In the genomic region with DNA sequence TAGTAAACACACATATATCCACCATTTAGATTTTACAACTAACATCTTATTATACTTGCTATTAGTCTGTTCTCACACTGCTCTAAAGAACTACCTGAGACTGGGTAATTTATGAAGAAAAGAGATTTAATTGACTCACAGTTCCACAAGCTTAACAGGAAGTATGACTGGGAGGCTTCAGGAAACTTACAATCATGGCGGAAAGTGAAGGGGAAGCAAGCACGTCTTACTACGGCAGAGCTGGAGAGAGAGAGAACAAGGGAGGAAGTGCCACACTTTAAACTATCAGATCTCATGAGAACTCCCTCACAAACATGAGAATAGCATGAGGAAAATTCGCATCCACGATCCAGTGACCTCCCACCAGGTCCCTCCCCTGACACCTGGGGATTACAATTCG, we compare ENCODE assay signal across 27 cellular contexts.
"Had no signal": no experiment of that assay in that cellular context is flagged by ENCODE, and none has a peak within 500 bp of the region (broad histone marks: within the 10 kb centered on the region; RNA-seq: fewer than 3 reads in every experiment).

No MANE protein-coding gene starts in this region.

- H3K4me1 ChIP-seq: neural progenitor cell, right lobe of liver, sigmoid colon, stomach, thyroid gland, tibial nerve, upper lobe of left lung, vagina had no signal

- DNase-seq: occipital lobe; ovary; posterior cingulate gyrus; psoas muscle; right cardiac atrium; right lobe of liver; sigmoid colon; small intestine; stimulated activated CD4-positive, alpha-beta T cell treated with anti-CD3 and anti-CD28 coated beads, Interleukin-15, amount 100 ng/mL, for 24 hours; stimulated activated CD4-positive, alpha-beta T cell treated with anti-CD3 and anti-CD28 coated beads, Interleukin-2, amount 100 ng/mL, for 24 hours; stimulated activated CD4-positive, alpha-beta T cell treated with anti-CD3 and anti-CD28 coated beads, Interleukin-2, amount 100 ng/mL, for 48 hours; stimulated activated CD4-positive, alpha-beta T cell treated with anti-CD3 and anti-CD28 coated beads, Interleukin-4, amount 100 ng/mL, for 24 hours; stimulated activated naive B cell treated with anti-CD40 and anti-IgM and Interleukin-4, amounts not matched to agents 10 μg/mL and 1 μg/mL and 100 μg/mL, for 72 hours; stimulated activated naive CD4-positive, alpha-beta T cell treated with Interleukin-2 at 50 U/mL for 16 hours; stomach; thyroid gland; upper lobe of left lung had no signal

- FAIRE-seq: small intestine, urothelium cell line had no signal

- H3K27ac ChIP-seq: neural progenitor cell, ovary, parathyroid adenoma, psoas muscle, right lobe of liver, sigmoid colon, stomach, thoracic aorta, thyroid gland, tibial nerve, upper lobe of left lung, vagina had no signal

- H2AFZ ChIP-seq: neural progenitor cell, parathyroid adenoma had no signal

- H3K36me3 ChIP-seq: neural progenitor cell, ovary, right lobe of liver, sigmoid colon, stomach, thoracic aorta, thyroid gland, tibial nerve, upper lobe of left lung, vagina had no signal

- H3K27me3 Mint-ChIP-seq: progenitor cell of endocrine pancreas; stimulated activated naive B cell treated with anti-CD40 and anti-IgM and Interleukin-4, amounts not matched to agents 10 μg/mL and 1 μg/mL and 100 μg/mL, for 72 hours; stimulated activated naive CD8-positive, alpha-beta T cell treated with anti-CD3 and anti-CD28 coated beads, Interleukin-15, Interleukin-2, amounts not matched to agents 100 ng/mL and 50 ng/mL, for 24 hours had no signal

- H3K79me2 ChIP-seq: parathyroid adenoma had no signal

- H3K36me3 Mint-ChIP-seq: neural progenitor cell; stimulated activated effector memory CD8-positive, alpha-beta T cell treated with anti-CD3 and anti-CD28 coated beads, Interleukin-12 subunit alpha, Interleukin-12 subunit beta, amount 100 ng/mL, for 72 hours had no signal

- H3K9ac ChIP-seq: neural progenitor cell, parathyroid adenoma had no signal

- H3K4me2 ChIP-seq: neural progenitor cell had no signal

- H3K9me3 Mint-ChIP-seq: nephron; neural progenitor cell; stimulated activated effector memory CD8-positive, alpha-beta T cell treated with anti-CD3 and anti-CD28 coated beads, Interleukin-12 subunit alpha, Interleukin-12 subunit beta, amount 100 ng/mL, for 72 hours; stimulated activated naive CD8-positive, alpha-beta T cell treated with anti-CD3 and anti-CD28 coated beads, Interleukin-15, Interleukin-2, amounts not matched to agents 100 ng/mL and 50 ng/mL, for 24 hours had no signal

- H3K4me1 Mint-ChIP-seq: nephron; neural progenitor cell; stimulated activated effector memory CD8-positive, alpha-beta T cell treated with anti-CD3 and anti-CD28 coated beads, Interleukin-12 subunit alpha, Interleukin-12 subunit beta, amount 100 ng/mL, for 72 hours had no signal

- H3K4me3 ChIP-seq: neural progenitor cell, ovary, psoas muscle, right lobe of liver, sigmoid colon, stomach, thoracic aorta, thyroid gland, tibial nerve, upper lobe of left lung, vagina had no signal

- H3K9me3 ChIP-seq: ovary, psoas muscle, right lobe of liver, sigmoid colon, stomach, thoracic aorta, thyroid gland, tibial nerve, upper lobe of left lung, vagina had no signal

- H3K4me3 Mint-ChIP-seq: nephron; neural progenitor cell; stimulated activated effector memory CD8-positive, alpha-beta T cell treated with anti-CD3 and anti-CD28 coated beads, Interleukin-12 subunit alpha, Interleukin-12 subunit beta, amount 100 ng/mL, for 72 hours; stimulated activated naive B cell treated with anti-CD40 and anti-IgM and Interleukin-4, amounts not matched to agents 10 μg/mL and 1 μg/mL and 100 μg/mL, for 72 hours; stimulated activated naive CD8-positive, alpha-beta T cell treated with anti-CD3 and anti-CD28 coated beads, Interleukin-15, Interleukin-2, amounts not matched to agents 100 ng/mL and 50 ng/mL, for 24 hours had no signal

- H3K27me3 ChIP-seq: neural progenitor cell, ovary, right lobe of liver, sigmoid colon, stomach, thyroid gland, tibial nerve, upper lobe of left lung, vagina had no signal

- H3K27ac Mint-ChIP-seq: nephron; neural progenitor cell; progenitor cell of endocrine pancreas; stimulated activated effector memory CD8-positive, alpha-beta T cell treated with anti-CD3 and anti-CD28 coated beads, Interleukin-12 subunit alpha, Interleukin-12 subunit beta, amount 100 ng/mL, for 72 hours; stimulated activated naive B cell treated with anti-CD40 and anti-IgM and Interleukin-4, amounts not matched to agents 10 μg/mL and 1 μg/mL and 100 μg/mL, for 72 hours; stimulated activated naive CD8-positive, alpha-beta T cell treated with anti-CD3 and anti-CD28 coated beads, Interleukin-15, Interleukin-2, amounts not matched to agents 100 ng/mL and 50 ng/mL, for 24 hours had no signal

- ATAC-seq: psoas muscle; right cardiac atrium; right lobe of liver; stimulated activated effector memory CD8-positive, alpha-beta T cell treated with anti-CD3 and anti-CD28 coated beads, Interleukin-12 subunit alpha, Interleukin-12 subunit beta, amount 100 ng/mL, for 72 hours; stimulated activated naive B cell treated with anti-CD40 and anti-IgM and Interleukin-4, amounts not matched to agents 10 μg/mL and 1 μg/mL and 100 μg/mL, for 72 hours had no signal
